ENCODE assay signal across 20 cellular contexts in genomic region chr12:51413791-51414190, GRCh38. TPM values are rescaled to one million over a fixed set of nuclear protein-coding genes. Genes with fewer than 3 reads are reported as not detected.
"Had no signal": no experiment of that assay in that cellular context is flagged by ENCODE, and none has a peak within 500 bp of the region (broad histone marks: within the 10 kb centered on the region; RNA-seq: fewer than 3 reads in every experiment).

No MANE protein-coding gene starts in this region.

- DNase-seq: Karpas-422, KG1, MV-4-11, NCI-H1048, NCI-H1105, NCI-H1417, NCI-H1436 treated with DMSO at 0.1 percent for 48 hours, NCI-H1694, NCI-H187 treated with DMSO at 0.1 percent for 48 hours, NCI-H2029 treated with DMSO at 0.1 percent for 48 hours, NCI-H226, NCI-H446, NCI-H510A, NCI-H524 treated with DMSO at 0.1 percent for 48 hours, NCI-H69, NCI-H774, SHP77, T-helper 1 cell had no signal

- H3K27ac ChIP-seq: RWPE1 had no signal

RNA-seq across cellular contexts. Expression of gene SLC4A8, which starts 10.8 kb away (rescaled TPM):
- total RNA-seq: HT-29 had no signal
